ENCODE assay signal across 2 cellular contexts in genomic region chr22:37425369-37425768, GRCh38.
TF ChIP-seq lines count a peak whose summit lies in the region.

No MANE protein-coding gene starts in this region.

TF ChIP-seq in HepG2, 621 proteins besides CTCF, POLR2A, EP300 and RAD21:
- TF ChIP-seq HHEX (CRISPR knock-in tag; IDR thresholded peaks at IDR 0.05) = no peak
- peak; percentile 97 for TF ChIP-seq CREB1 (IDR thresholded peaks at IDR 0.05)
- TF ChIP-seq CREB1 (CRISPR knock-in tag; IDR thresholded peaks at IDR 0.05) = no peak
- no peak for TF ChIP-seq ZNF629 (CRISPR knock-in tag; conservative IDR thresholded peaks at IDR 0.05)
- no peak for TF ChIP-seq PAWR (CRISPR knock-in tag; IDR thresholded peaks at IDR 0.05; ENCODE audit: borderline replicate concordance)
- TF ChIP-seq MBD4 (IDR thresholded peaks at IDR 0.05; ENCODE audit: borderline replicate concordance, low read length) = no peak
- no peak for TF ChIP-seq HMGXB4 (CRISPR knock-in tag; IDR thresholded peaks at IDR 0.05; ENCODE audit: borderline replicate concordance in 1 of 2, low read depth in 1 of 2)
- TF ChIP-seq ATF7 (IDR thresholded peaks at IDR 0.05) = peak; percentile 94
- TF ChIP-seq ATF7 (CRISPR knock-in tag; IDR thresholded peaks at IDR 0.05) = no peak
- TF ChIP-seq MED1 (CRISPR knock-in tag; IDR thresholded peaks at IDR 0.05) = no peak
- no peak for TF ChIP-seq ZNF746 (CRISPR knock-in tag; IDR thresholded peaks at IDR 0.05)

TF ChIP-seq in K562, 482 proteins besides CTCF, POLR2A, EP300 and RAD21:
- TF ChIP-seq ESRRA (IDR thresholded peaks at IDR 0.05; ENCODE audit: borderline replicate concordance, low read depth) (no peak), POLR2AphosphoS2 (IDR thresholded peaks at IDR 0.05; ENCODE audit: low read length) (no peak), CREB1 (IDR thresholded peaks at IDR 0.05) (peak; percentile 40; the same call in 1 of the 2 replicates), CREB1 (CRISPR knock-in tag; IDR thresholded peaks at IDR 0.05) (peak; percentile 61), EGR1 (conservative IDR thresholded peaks at IDR 0.05) (no peak), TSHZ1 (CRISPR knock-in tag; IDR thresholded peaks at IDR 0.05) (no peak), E2F1 (CRISPR knock-in tag; IDR thresholded peaks at IDR 0.05) (no peak), JUNB (CRISPR knock-in tag; conservative IDR thresholded peaks at IDR 0.05) (no peak), HBP1 (CRISPR knock-in tag; IDR thresholded peaks at IDR 0.05) (no peak), THRAP3 (IDR thresholded peaks at IDR 0.05; ENCODE audit: borderline replicate concordance) (no peak), ATF3 (IDR thresholded peaks at IDR 0.05) (peak; percentile 33), ATF3 (CRISPR knock-in tag; conservative IDR thresholded peaks at IDR 0.05) (no peak), ZNF561 (CRISPR knock-in tag; conservative IDR thresholded peaks at IDR 0.05) (no peak), TAF7 (tag; IDR thresholded peaks at IDR 0.05) (no peak), ZNF583 (CRISPR knock-in tag; IDR thresholded peaks at IDR 0.05) (no peak), ZNF408 (CRISPR knock-in tag; IDR thresholded peaks at IDR 0.05; ENCODE audit: low read depth) (no peak), THRA (IDR thresholded peaks at IDR 0.05) (no peak), ZBTB8A (IDR thresholded peaks at IDR 0.05; ENCODE audit: partially characterized antibody) (no peak), SAFB (IDR thresholded peaks at IDR 0.05; ENCODE audit: borderline replicate concordance, low read depth, low read length) (no peak), TFE3 (CRISPR knock-in tag; IDR thresholded peaks at IDR 0.05) (no peak), ATF7 (IDR thresholded peaks at IDR 0.05) (0 out of 2 replicates have a peak, but pooled peaks have one; percentile 23), XRCC3 (IDR thresholded peaks at IDR 0.05) (no peak), ZNF12 (CRISPR knock-in tag; IDR thresholded peaks at IDR 0.05) (no peak), MCM2 (IDR thresholded peaks at IDR 0.05; ENCODE audit: low read depth) (no peak), NCOA2 (IDR thresholded peaks at IDR 0.05; ENCODE audit: partially characterized antibody in 2 of 2) (no peak), BCOR (IDR thresholded peaks at IDR 0.05) (no peak), ZMIZ1 (IDR thresholded peaks at IDR 0.05; ENCODE audit: low read depth in 2 of 2, low read length in 2 of 2) (no peak), ZBTB2 (IDR thresholded peaks at IDR 0.05) (no peak), ZBTB26 (CRISPR knock-in tag; IDR thresholded peaks at IDR 0.05) (no peak), BRD4 (IDR thresholded peaks at IDR 0.05) (no peak), JUN (IDR thresholded peaks at IDR 0.05; ENCODE audit: borderline replicate concordance, low read depth, low read length) (no peak), JUN (CRISPR knock-in tag; IDR thresholded peaks at IDR 0.05; ENCODE audit: borderline replicate concordance) (no peak), HDAC1 (IDR thresholded peaks at IDR 0.05) (no peak), ATF1 (CRISPR knock-in tag; IDR thresholded peaks at IDR 0.05) (no peak), ATF1 (tag; IDR thresholded peaks at IDR 0.05) (peak; percentile 59), KLF10 (CRISPR knock-in tag; IDR thresholded peaks at IDR 0.05) (no peak), ETS2 (tag; IDR thresholded peaks at IDR 0.05; ENCODE audit: borderline replicate concordance, poor library complexity, severe bottlenecking) (no peak), CREM (IDR thresholded peaks at IDR 0.05; ENCODE audit: low read depth) (peak; percentile 66; the same call in 1 of the 2 replicates), BRD9 (IDR thresholded peaks at IDR 0.05; ENCODE audit: low read depth, partially characterized antibody) (no peak)
TF ChIP-seq in K562: peak in this region for 5.
